ENCODE assay signal across 18 cellular contexts in the genomic region with DNA sequence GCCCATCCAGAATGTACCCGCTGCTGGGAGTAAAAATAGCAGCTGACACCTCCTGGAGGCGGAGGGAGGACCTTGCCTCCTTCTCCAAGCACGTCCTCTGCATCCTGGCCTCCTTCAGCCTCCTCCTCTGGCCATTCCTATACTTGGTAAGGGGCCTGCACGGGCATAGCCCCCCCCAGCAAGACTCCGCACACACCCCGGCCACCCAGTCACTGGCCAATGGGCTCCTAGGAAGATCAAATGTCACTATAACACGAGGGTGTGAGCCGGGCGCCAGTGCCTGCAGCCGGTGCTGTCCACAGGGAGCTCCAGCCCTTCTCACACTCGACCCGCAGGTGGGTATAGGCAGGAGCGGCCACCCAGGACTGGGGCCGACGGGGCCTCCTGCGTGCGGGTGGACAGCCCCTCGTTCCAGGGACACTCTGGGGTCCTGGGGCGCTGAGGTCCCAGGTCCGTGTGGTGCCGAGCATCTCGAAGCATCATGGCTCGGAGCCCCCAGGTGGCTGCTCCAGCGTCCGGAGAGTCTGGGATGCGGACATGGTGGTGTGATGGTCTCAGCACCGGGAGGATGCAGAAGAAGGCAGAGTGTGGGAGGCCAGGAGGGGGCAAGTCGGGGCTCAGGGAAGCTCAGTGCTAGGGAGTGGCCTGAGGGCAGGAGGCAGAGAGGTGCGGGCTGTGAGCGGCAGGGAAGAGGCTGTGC. TPM values are rescaled to one million over a fixed set of nuclear protein-coding genes. Genes with fewer than 3 reads are reported as not detected.
DNase-seq lines count a peak whose midpoint lies in the region; ATAC-seq and TF ChIP-seq lines count a peak whose summit lies in the region.
"Had no signal": no experiment of that assay in that cellular context is flagged by ENCODE, and none has a peak within 500 bp of the region (broad histone marks: within the 10 kb centered on the region; RNA-seq: fewer than 3 reads in every experiment).

A gene (plus strand): TSS at position 276 of the 700 bp plus-strand sequence. CDS start 3,172 bp downstream, outside the sequence.

- H3K27me3 ChIP-seq in esophagus muscularis mucosa, result peaks cover 0 to 8% (median 0%) of the 10 kb centered on the region in 4 donors
- H3K27me3 ChIP-seq: cardiac muscle cell, thyroid gland had no signal

- H3K27ac Mint-ChIP-seq in activated naive CD4-positive, alpha-beta T cell treated with anti-CD3 and anti-CD28 coated beads, Interleukin-2, amount 50 U/mL, for 72 hours, result peak within 1 kb of the TSS in 1 of 2 donors; percentile 72
- H3K27ac Mint-ChIP-seq: activated CD4-positive, alpha-beta memory T cell treated with anti-CD3 and anti-CD28 coated beads for 36 hours had no signal

- WGBS in urinary bladder, result 80% methylated on average over 30 of the region's 30 CpGs
- WGBS in esophagus muscularis mucosa, result 81% methylated on average over 29 of the region's 30 CpGs

- peaks cover 0 to 8% of the 10 kb centered on the region in 2 donors for H3K9me3 Mint-ChIP-seq in activated naive CD4-positive, alpha-beta T cell treated with anti-CD3 and anti-CD28 coated beads, Interleukin-2, amount 50 U/mL, for 72 hours
- H3K9me3 Mint-ChIP-seq: activated CD4-positive, alpha-beta memory T cell treated with anti-CD3 and anti-CD28 coated beads for 36 hours had no signal

- intact Hi-C loops in esophagus muscularis mucosa (cut with DNase I), result no loop called here

- H3K9me3 ChIP-seq in esophagus muscularis mucosa, result no peaks in the 10 kb centered on the region
- H3K9me3 ChIP-seq: thyroid gland had no signal

- peaks cover 0 to 8% of the 10 kb centered on the region in 2 donors for H3K36me3 Mint-ChIP-seq in activated naive CD4-positive, alpha-beta T cell treated with anti-CD3 and anti-CD28 coated beads, Interleukin-2, amount 50 U/mL, for 72 hours
- H3K36me3 Mint-ChIP-seq: activated CD4-positive, alpha-beta memory T cell treated with anti-CD3 and anti-CD28 coated beads for 36 hours had no signal

- no peak for ATAC-seq in activated naive CD4-positive, alpha-beta T cell treated with anti-CD3 and anti-CD28 coated beads, Interleukin-2, amount 50 U/mL, for 72 hours
- no peak for ATAC-seq in GM19324 (IDR thresholded peaks at IDR 0.05; ENCODE audit: low FRiP score, unreplicated experiment)

- TF ChIP-seq POLR2A in esophagus muscularis mucosa (IDR thresholded peaks at IDR 0.05; ENCODE audit: low read depth), result no peak

- no peak for TF ChIP-seq EP300 in esophagus muscularis mucosa (IDR thresholded peaks at IDR 0.05)

- no peak for DNase-seq in activated naive CD4-positive, alpha-beta T cell treated with anti-CD3 and anti-CD28 coated beads, Interleukin-2, amount 50 U/mL, for 72 hours (ENCODE audit: low spot score in 2 of 2)
- DNase-seq in activated naive CD4-positive, alpha-beta T cell treated with anti-CD3 and anti-CD28 coated beads, Interleukin-2, amount 50 U/mL, for 16 hours, result no peak
- DNase-seq in cardiac fibroblast (ENCODE audit: low read depth in 2 of 2) (peak in 1 of 2 donors; percentile 27), mesenteric fat pad (ENCODE audit: low spot score) (no peak), esophagus muscularis mucosa (ENCODE audit: extremely low spot score) (no peak), NCI-H446 (lab: John Stamatoyannopoulos, UW) (no peak)
- DNase-seq: activated CD4-positive, alpha-beta memory T cell treated with anti-CD3 and anti-CD28 coated beads for 36 hours; activated effector memory CD4-positive, alpha-beta T cell treated with Interleukin-2 at 50 U/mL for 16 hours; DMS153; NCI-H1105 treated with DMSO at 0.1 percent for 48 hours; NCI-H524; occipital lobe; T-helper 9 cell; thyroid gland had no signal

- H3K4me3 ChIP-seq in cardiac fibroblast (replicated peaks in 1 of 2; ENCODE audit: low read depth in 2 of 2, low read length in 2 of 2) (no peak within 1 kb of the TSS), urinary bladder (ENCODE audit: low read depth, low read length) (no peak within 1 kb of the TSS), esophagus muscularis mucosa (no peak within 1 kb of the TSS)
- H3K4me3 ChIP-seq: cardiac muscle cell, thyroid gland had no signal

- TF ChIP-seq CTCF in cardiac fibroblast (IDR thresholded peaks at IDR 0.05; ENCODE audit: low read depth, low read length) (peak; percentile 1), esophagus muscularis mucosa (IDR thresholded peaks at IDR 0.05) (no peak)

- H3K27ac ChIP-seq in urinary bladder (ENCODE audit: low read depth) (no peak within 1 kb of the TSS), esophagus muscularis mucosa (replicated peaks in 1 of 4) (no peak within 1 kb of the TSS)
- H3K27ac ChIP-seq: cardiac muscle cell, thyroid gland had no signal

- H3K4me1 ChIP-seq in urinary bladder (ENCODE audit: insufficient read depth) (no peaks in the 10 kb centered on the region), esophagus muscularis mucosa (peaks cover 31 to 41% (median 38%) of the 10 kb centered on the region in 4 donors)

- H3K36me3 ChIP-seq in urinary bladder (ENCODE audit: insufficient read depth), result no peaks in the 10 kb centered on the region
- H3K36me3 ChIP-seq in esophagus muscularis mucosa, result no peaks in the 10 kb centered on the region
- H3K36me3 ChIP-seq: cardiac muscle cell, thyroid gland had no signal

RNA-seq across cellular contexts. Expression of the gene that starts here (rescaled TPM):
- total RNA-seq in activated naive CD4-positive, alpha-beta T cell treated with anti-CD3 and anti-CD28 coated beads, Interleukin-2, amount 50 U/mL, for 72 hours, result 10 to 100 TPM; 10.3 to 12.9 TPM
- 22.9 TPM for total RNA-seq in mesenteric fat pad
- total RNA-seq in urinary bladder, result 61.6 TPM
- 39.3 TPM for polyA plus RNA-seq in urinary bladder
- 1 to 10 TPM; 2.8 to 6.0 (median 3.6) TPM for total RNA-seq in esophagus muscularis mucosa
- total RNA-seq: RPMI7951 had no signal
